ENCODE assay signal across 1 cellular context in the genomic region with DNA sequence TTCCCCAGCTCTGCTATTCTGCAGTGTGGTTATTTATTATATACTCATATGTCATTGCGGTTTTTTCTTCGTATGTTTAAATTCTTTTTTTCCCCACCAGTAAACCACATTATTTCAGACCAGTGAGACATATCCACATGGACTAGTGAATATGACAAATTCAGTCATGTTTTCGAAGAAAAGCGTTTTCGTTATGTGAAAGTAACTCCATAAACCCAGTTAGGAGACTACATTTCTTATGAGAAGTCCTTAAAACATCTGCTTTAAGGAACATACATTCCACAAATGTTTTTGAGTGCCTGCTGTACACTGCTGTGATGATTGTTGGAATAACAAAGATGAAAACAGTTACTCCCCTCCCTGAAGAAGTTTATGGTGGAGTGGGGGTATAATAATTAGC.
TF ChIP-seq lines count a peak whose summit lies in the region.

No MANE protein-coding gene starts in this region.

TF ChIP-seq in GM23338, 12 proteins besides CTCF, POLR2A, EP300 and RAD21 (continued from another document):
- TF ChIP-seq JUNB (IDR thresholded peaks at IDR 0.05; ENCODE audit: unreplicated experiment) (no peak), POLR2AphosphoS5 (IDR thresholded peaks at IDR 0.05; ENCODE audit: low read depth) (no peak), ZNF331 (CRISPR knock-in tag; IDR thresholded peaks at IDR 0.05; ENCODE audit: low read depth) (no peak), NANOG (IDR thresholded peaks at IDR 0.05; ENCODE audit: borderline replicate concordance) (no peak), STAT1 (IDR thresholded peaks at IDR 0.05; ENCODE audit: unreplicated experiment) (no peak), ZNF114 (CRISPR knock-in tag; IDR thresholded peaks at IDR 0.05) (no peak), CREB1 (CRISPR knock-in tag; IDR thresholded peaks at IDR 0.05; ENCODE audit: low read depth) (no peak)
- TF ChIP-seq, protein P1, sequence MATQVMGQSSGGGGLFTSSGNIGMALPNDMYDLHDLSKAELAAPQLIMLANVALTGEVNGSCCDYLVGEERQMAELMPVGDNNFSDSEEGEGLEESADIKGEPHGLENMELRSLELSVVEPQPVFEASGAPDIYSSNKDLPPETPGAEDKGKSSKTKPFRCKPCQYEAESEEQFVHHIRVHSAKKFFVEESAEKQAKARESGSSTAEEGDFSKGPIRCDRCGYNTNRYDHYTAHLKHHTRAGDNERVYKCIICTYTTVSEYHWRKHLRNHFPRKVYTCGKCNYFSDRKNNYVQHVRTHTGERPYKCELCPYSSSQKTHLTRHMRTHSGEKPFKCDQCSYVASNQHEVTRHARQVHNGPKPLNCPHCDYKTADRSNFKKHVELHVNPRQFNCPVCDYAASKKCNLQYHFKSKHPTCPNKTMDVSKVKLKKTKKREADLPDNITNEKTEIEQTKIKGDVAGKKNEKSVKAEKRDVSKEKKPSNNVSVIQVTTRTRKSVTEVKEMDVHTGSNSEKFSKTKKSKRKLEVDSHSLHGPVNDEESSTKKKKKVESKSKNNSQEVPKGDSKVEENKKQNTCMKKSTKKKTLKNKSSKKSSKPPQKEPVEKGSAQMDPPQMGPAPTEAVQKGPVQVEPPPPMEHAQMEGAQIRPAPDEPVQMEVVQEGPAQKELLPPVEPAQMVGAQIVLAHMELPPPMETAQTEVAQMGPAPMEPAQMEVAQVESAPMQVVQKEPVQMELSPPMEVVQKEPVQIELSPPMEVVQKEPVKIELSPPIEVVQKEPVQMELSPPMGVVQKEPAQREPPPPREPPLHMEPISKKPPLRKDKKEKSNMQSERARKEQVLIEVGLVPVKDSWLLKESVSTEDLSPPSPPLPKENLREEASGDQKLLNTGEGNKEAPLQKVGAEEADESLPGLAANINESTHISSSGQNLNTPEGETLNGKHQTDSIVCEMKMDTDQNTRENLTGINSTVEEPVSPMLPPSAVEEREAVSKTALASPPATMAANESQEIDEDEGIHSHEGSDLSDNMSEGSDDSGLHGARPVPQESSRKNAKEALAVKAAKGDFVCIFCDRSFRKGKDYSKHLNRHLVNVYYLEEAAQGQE (IDR thresholded peaks at IDR 0.05; ENCODE audit: unreplicated experiment) = no peak
- TF ChIP-seq, protein P2, sequence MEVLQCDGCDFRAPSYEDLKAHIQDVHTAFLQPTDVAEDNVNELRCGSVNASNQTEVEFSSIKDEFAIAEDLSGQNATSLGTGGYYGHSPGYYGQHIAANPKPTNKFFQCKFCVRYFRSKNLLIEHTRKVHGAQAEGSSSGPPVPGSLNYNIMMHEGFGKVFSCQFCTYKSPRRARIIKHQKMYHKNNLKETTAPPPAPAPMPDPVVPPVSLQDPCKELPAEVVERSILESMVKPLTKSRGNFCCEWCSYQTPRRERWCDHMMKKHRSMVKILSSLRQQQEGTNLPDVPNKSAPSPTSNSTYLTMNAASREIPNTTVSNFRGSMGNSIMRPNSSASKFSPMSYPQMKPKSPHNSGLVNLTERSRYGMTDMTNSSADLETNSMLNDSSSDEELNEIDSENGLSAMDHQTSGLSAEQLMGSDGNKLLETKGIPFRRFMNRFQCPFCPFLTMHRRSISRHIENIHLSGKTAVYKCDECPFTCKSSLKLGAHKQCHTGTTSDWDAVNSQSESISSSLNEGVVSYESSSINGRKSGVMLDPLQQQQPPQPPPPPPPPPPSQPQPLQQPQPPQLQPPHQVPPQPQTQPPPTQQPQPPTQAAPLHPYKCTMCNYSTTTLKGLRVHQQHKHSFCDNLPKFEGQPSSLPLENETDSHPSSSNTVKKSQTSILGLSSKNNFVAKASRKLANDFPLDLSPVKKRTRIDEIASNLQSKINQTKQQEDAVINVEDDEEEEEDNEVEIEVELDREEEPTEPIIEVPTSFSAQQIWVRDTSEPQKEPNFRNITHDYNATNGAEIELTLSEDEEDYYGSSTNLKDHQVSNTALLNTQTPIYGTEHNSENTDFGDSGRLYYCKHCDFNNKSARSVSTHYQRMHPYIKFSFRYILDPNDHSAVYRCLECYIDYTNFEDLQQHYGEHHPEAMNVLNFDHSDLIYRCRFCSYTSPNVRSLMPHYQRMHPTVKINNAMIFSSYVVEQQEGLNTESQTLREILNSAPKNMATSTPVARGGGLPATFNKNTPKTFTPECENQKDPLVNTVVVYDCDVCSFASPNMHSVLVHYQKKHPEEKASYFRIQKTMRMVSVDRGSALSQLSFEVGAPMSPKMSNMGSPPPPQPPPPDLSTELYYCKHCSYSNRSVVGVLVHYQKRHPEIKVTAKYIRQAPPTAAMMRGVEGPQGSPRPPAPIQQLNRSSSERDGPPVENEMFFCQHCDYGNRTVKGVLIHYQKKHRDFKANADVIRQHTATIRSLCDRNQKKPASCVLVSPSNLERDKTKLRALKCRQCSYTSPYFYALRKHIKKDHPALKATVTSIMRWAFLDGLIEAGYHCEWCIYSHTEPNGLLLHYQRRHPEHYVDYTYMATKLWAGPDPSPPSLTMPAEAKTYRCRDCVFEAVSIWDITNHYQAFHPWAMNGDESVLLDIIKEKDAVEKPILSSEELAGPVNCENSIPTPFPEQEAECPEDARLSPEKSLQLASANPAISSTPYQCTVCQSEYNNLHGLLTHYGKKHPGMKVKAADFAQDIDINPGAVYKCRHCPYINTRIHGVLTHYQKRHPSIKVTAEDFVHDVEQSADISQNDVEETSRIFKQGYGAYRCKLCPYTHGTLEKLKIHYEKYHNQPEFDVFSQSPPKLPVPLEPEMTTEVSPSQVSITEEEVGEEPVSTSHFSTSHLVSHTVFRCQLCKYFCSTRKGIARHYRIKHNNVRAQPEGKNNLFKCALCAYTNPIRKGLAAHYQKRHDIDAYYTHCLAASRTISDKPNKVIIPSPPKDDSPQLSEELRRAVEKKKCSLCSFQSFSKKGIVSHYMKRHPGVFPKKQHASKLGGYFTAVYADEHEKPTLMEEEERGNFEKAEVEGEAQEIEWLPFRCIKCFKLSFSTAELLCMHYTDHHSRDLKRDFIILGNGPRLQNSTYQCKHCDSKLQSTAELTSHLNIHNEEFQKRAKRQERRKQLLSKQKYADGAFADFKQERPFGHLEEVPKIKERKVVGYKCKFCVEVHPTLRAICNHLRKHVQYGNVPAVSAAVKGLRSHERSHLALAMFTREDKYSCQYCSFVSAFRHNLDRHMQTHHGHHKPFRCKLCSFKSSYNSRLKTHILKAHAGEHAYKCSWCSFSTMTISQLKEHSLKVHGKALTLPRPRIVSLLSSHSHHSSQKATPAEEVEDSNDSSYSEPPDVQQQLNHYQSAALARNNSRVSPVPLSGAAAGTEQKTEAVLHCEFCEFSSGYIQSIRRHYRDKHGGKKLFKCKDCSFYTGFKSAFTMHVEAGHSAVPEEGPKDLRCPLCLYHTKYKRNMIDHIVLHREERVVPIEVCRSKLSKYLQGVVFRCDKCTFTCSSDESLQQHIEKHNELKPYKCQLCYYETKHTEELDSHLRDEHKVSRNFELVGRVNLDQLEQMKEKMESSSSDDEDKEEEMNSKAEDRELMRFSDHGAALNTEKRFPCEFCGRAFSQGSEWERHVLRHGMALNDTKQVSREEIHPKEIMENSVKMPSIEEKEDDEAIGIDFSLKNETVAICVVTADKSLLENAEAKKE (CRISPR knock-in tag; IDR thresholded peaks at IDR 0.05) = no peak
- TF ChIP-seq, protein P3, sequence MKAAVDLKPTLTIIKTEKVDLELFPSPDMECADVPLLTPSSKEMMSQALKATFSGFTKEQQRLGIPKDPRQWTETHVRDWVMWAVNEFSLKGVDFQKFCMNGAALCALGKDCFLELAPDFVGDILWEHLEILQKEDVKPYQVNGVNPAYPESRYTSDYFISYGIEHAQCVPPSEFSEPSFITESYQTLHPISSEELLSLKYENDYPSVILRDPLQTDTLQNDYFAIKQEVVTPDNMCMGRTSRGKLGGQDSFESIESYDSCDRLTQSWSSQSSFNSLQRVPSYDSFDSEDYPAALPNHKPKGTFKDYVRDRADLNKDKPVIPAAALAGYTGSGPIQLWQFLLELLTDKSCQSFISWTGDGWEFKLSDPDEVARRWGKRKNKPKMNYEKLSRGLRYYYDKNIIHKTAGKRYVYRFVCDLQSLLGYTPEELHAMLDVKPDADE (IDR thresholded peaks at IDR 0.05) = no peak
